Comparison of ENCODE assay signal across 10 cellular contexts in the genomic region with DNA sequence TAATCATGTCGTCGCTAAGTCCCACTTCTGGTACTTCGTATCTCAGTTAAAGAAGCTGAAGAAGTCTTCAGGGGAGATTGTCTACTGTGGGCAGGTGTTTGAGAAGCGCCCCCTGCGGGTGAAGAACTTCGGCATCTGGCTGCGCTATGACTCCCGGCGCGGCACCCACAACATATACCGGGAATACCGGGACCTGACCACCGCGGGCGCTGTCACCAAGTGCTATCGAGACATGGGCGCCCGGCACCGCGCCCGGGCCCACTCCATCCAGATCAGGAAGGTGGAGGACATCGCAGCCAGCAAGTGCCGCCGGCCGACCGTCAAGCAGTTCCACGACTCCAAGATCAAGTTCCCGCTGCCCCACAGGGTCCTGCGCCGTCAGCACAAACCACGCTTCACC. TPM values are rescaled to one million over a fixed set of nuclear protein-coding genes. Genes with fewer than 3 reads are reported as not detected.
A peak's percentile ranks its signal among the peaks of the same experiment; 100 is the strongest.
DNase-seq lines count a peak whose midpoint lies in the region; ATAC-seq and TF ChIP-seq lines count a peak whose summit lies in the region.
"Had no signal": no experiment of that assay in that cellular context is flagged by ENCODE, and none has a peak within 500 bp of the region (broad histone marks: within the 10 kb centered on the region; RNA-seq: fewer than 3 reads in every experiment).

No MANE protein-coding gene starts in this region.

- ATAC-seq in natural killer cell: no peak

- intact Hi-C loops in natural killer cell (cut with micrococcal nuclease) (loop anchor here (5.0 kb wide), 1 partner anchor 50 kb away; no protein-coding TSS in a partner anchor), transverse colon (cut with DNase I; ENCODE audit: low total_unique reads) (no loop called here)

- no peaks in the 10 kb centered on the region for H3K9me2 ChIP-seq in GM23248 (ENCODE audit: insufficient read depth)

- no peak overlapping the region for H3K4me2 ChIP-seq in GM23248 (ENCODE audit: unreplicated experiment)

- WGBS in GM23248 (ENCODE audit: low coverage in 1 of 2, low lambda C conversion rate in 2 of 2, missing lambda C conversion rate in 2 of 2), 2 experiments: 3 to 11% methylated on average over 6 to 24 of the region's 31 CpGs
- 34% methylated on average over 31 of the region's 31 CpGs; no CpG with 5 or more reads in 1 of the 2 donors for WGBS in transverse colon (ENCODE audit: low coverage in 1 of 2), 2 donors

- no peak overlapping the region for H3K4me3 Mint-ChIP-seq in natural killer cell

- H3K27me3 ChIP-seq in GM23248 (replicated peaks; ENCODE audit: insufficient read depth): peaks cover 10% of the 10 kb centered on the region; the same call in 1 of the 2 replicates
- H3K27me3 ChIP-seq in transverse colon: peaks cover 23% of the 10 kb centered on the region

- in situ Hi-C loops in GM23248 (cut with MboI): loop anchor here (25.0 kb wide), 1 partner anchor 700 kb away; no protein-coding TSS in a partner anchor
- in situ Hi-C loops in transverse colon (cut with MboI; ENCODE audit: low pct_ligation_motif_present in 1 of 4, low pct_unique_long_range_greater_than_20kb in 1 of 4, low sequenced_read_pairs in 3 of 4): loop anchor here (10.0 to 25.0 kb wide), 3 partner anchors 100 to 700 kb away; no protein-coding TSS in a partner anchor

- H3K27ac ChIP-seq in GM23248: no peak overlapping the region
- H3K27ac ChIP-seq in transverse colon: no peak overlapping the region

- H2AFZ ChIP-seq in GM23248: peak overlapping the region; percentile 45; the same call in 1 of the 2 replicates

- no peak overlapping the region for H3K4me3 ChIP-seq in GM23248
- H3K4me3 ChIP-seq in choroid plexus epithelial cell (ENCODE audit: low read depth, low read length): no peak overlapping the region
- peak overlapping the region in 1 of 4 donors; percentile 27 for H3K4me3 ChIP-seq in transverse colon

- H3K4me1 Mint-ChIP-seq in natural killer cell: no peaks in the 10 kb centered on the region

- TF ChIP-seq CTCF in choroid plexus epithelial cell (conservative IDR thresholded peaks at IDR 0.05; ENCODE audit: low read depth, low read length): peak; percentile 59
- TF ChIP-seq CTCF in natural killer cell (IDR thresholded peaks at IDR 0.05): no peak
- peak; percentile 31 to 45 (median 44) for TF ChIP-seq CTCF in transverse colon (IDR thresholded peaks at IDR 0.05)

- no peak for TF ChIP-seq POLR2A in transverse colon (IDR thresholded peaks at IDR 0.05)

- H3K36me3 ChIP-seq in GM23248 (ENCODE audit: low read depth) (no peaks in the 10 kb centered on the region), transverse colon (no peaks in the 10 kb centered on the region)

- no peaks in the 10 kb centered on the region for H3K79me2 ChIP-seq in GM23248 (ENCODE audit: insufficient read depth)

- no peaks in the 10 kb centered on the region for H3K4me1 ChIP-seq in GM23248 (ENCODE audit: insufficient read depth)
- H3K4me1 ChIP-seq in transverse colon: no peaks in the 10 kb centered on the region

- H3K36me3 Mint-ChIP-seq in natural killer cell: no peaks in the 10 kb centered on the region

- DNase-seq in GM23248 (peak; percentile 36), choroid plexus epithelial cell (ENCODE audit: low read depth) (peak; percentile 39), natural killer cell (peak; percentile 39), transverse colon (peak; percentile 64), NCI-H510A treated with DMSO at 0.1 percent for 48 hours (lab: John Stamatoyannopoulos, UW) (no peak), SIG-M5 (lab: John Stamatoyannopoulos, UW) (no peak), DMS53 (lab: John Stamatoyannopoulos, UW) (no peak)
- DNase-seq in activated CD4-positive, CD25-positive, alpha-beta regulatory T cell treated with anti-CD3 and anti-CD28 coated beads, Interleukin-2, amount 50 U/mL, for 16 hours (ENCODE audit: low read depth, low spot score): peak; percentile 24

- no peak for TF ChIP-seq EP300 in transverse colon (IDR thresholded peaks at IDR 0.05; ENCODE audit: low read depth)

- no peaks in the 10 kb centered on the region for H3K9me3 Mint-ChIP-seq in natural killer cell

- no peak overlapping the region for H3K27ac Mint-ChIP-seq in natural killer cell

- no peak overlapping the region for H3K9ac ChIP-seq in GM23248

- H3K9me3 ChIP-seq in GM23248 (ENCODE audit: low read depth) (no peaks in the 10 kb centered on the region), transverse colon (no peaks in the 10 kb centered on the region)

- no peaks in the 10 kb centered on the region for H3F3A ChIP-seq in GM23248 (ENCODE audit: insufficient read depth)

- H3K27me3 Mint-ChIP-seq in natural killer cell (ENCODE audit: low read depth in 2 of 2): peaks cover 21 to 35% of the 10 kb centered on the region in 2 donors

- H4K20me1 ChIP-seq in GM23248 (ENCODE audit: insufficient read depth): no peaks in the 10 kb centered on the region

RNA-seq across cellular contexts. Expression of gene PNCK, which starts 11.3 kb away (rescaled TPM):
- total RNA-seq in GM23248 (2014; rRNA removed; shearing (Covaris generic)): not detected in 2 replicates
- polyA plus RNA-seq in GM23248 (2016; fragmentation: Nextera tagmentation; extraction: Ambion mirVana): not detected in 2 replicates
- 1 to 10 TPM in 1 of 3 donors, under 1 TPM in 2; 0.66 to 1.1 (median 0.97) TPM for total RNA-seq in natural killer cell
- 10 to 100 TPM in 1 of 4 donors, 1 to 10 TPM in 2, not detected in 1; 6.5 to 74.4 (median 7.9) TPM for total RNA-seq in transverse colon
- total RNA-seq: RPMI7951, skeletal muscle tissue had no signal

RNA-seq across cellular contexts. Expression of gene DUSP9, which starts 15.3 kb away (rescaled TPM):
- total RNA-seq in GM23248 (2014; rRNA removed; shearing (Covaris generic)): not detected in 2 replicates
- not detected in 2 replicates for polyA plus RNA-seq in GM23248 (2016; fragmentation: Nextera tagmentation; extraction: Ambion mirVana)
- not detected for total RNA-seq in natural killer cell
- total RNA-seq in transverse colon: not detected
- total RNA-seq: RPMI7951, skeletal muscle tissue had no signal

RNA-seq across cellular contexts. Expression of gene SLC6A8, which starts 25.5 kb away (rescaled TPM):
- 11.7 and 12.5 TPM in 2 replicates for total RNA-seq in GM23248 (2014; rRNA removed; shearing (Covaris generic))
- polyA plus RNA-seq in GM23248 (2016; fragmentation: Nextera tagmentation; extraction: Ambion mirVana): 1.8 and 1.9 TPM in 2 replicates
- total RNA-seq in natural killer cell (1 to 10 TPM in 2 of 3 donors, under 1 TPM in 1; 0.77 to 2.5 (median 1.4) TPM), transverse colon (100 to 1,000 TPM in 3 of 4 donors, 10 to 100 TPM in 1; 61.1 to 332 (median 197) TPM)

Comparison
In these comparisons a context has a peak if more than half of its experiments do, and no peak if none do; other contexts are left out.
1. DNase-seq: peak in GM23248 (single experiment), activated CD4-positive, CD25-positive, alpha-beta regulatory T cell treated with anti-CD3 and anti-CD28 coated beads, Interleukin-2, amount 50 U/mL, for 16 hours (single experiment), choroid plexus epithelial cell (single experiment), natural killer cell (single experiment) and transverse colon (single experiment); none in NCI-H510A treated with DMSO at 0.1 percent for 48 hours (single experiment), SIG-M5 (single experiment) and DMS53 (single experiment).